ENCODE assay signal across 28 cellular contexts in the genomic region with DNA sequence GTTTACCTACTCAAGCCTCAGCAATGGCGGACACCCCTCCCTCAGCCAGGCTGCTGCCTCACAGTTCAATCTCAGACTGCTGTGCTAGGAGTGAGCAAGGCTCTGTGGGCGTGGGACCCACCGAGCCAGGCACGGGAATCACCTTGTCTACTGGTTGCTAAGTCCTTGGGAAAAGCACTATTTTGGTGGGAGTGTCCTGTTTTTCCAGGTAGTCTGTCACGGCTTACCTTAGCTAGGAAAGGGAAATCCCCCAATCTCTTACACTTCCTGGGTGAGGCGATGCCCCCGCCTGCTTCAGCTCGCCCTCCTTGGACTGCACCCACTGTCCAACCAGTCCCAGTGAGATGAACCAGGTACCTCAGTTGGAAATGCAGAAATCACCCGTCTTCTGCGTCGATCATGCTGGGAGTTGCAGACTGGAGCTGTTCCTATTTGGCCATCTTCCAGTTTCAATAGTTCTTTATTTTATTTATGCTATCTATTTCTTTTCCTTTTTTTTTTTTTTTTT. TPM values are rescaled to one million over a fixed set of nuclear protein-coding genes. Genes with fewer than 3 reads are reported as not detected.
"Had no signal": no experiment of that assay in that cellular context is flagged by ENCODE, and none has a peak within 500 bp of the region (broad histone marks: within the 10 kb centered on the region; RNA-seq: fewer than 3 reads in every experiment).

TSS of gene HYAL4 (plus strand) at position 458 of the 508 bp plus-strand sequence. CDS start 23,105 bp downstream, outside the sequence.

- H3K9me3 ChIP-seq: neutrophil, pancreas, stomach, upper lobe of right lung had no signal

- ATAC-seq: activated CD8-positive, alpha-beta T cell treated with anti-CD3 and anti-CD28 coated beads, Interleukin-2, amount 10 ng/mL, durations not matched to agents 7 days and 5 days; activated naive CD8-positive, alpha-beta T cell treated with anti-CD3 and anti-CD28 coated beads, Interleukin-2, amount 50 U/mL, for 24 hours; natural killer cell; pancreas; sciatic nerve; stimulated activated effector memory CD8-positive, alpha-beta T cell treated with anti-CD3 and anti-CD28 coated beads, Interleukin-12 subunit alpha, Interleukin-12 subunit beta, amount 100 ng/mL, for 72 hours; upper lobe of right lung had no signal

- H3K27ac ChIP-seq: neutrophil, pancreas, stomach, upper lobe of right lung had no signal

- H3K36me3 ChIP-seq: neutrophil, pancreas, stomach, upper lobe of right lung had no signal

- DNase-seq: activated CD4-positive, alpha-beta T cell treated with anti-CD3 and anti-CD28 coated beads, Interleukin-2, amount 10 ng/mL, durations not matched to agents 7 days and 5 days; activated CD8-positive, alpha-beta T cell treated with anti-CD3 and anti-CD28 coated beads, Interleukin-2, amount 10 ng/mL, durations not matched to agents 7 days and 5 days; activated effector memory CD4-positive, alpha-beta T cell treated with Interleukin-2 at 50 U/mL for 16 hours; activated naive CD4-positive, alpha-beta T cell treated with anti-CD3 and anti-CD28 coated beads, Interleukin-2, amount 10 ng/mL, durations not matched to agents 7 days and 5 days; activated naive CD8-positive, alpha-beta T cell treated with anti-CD3 and anti-CD28 coated beads, Interleukin-2, amount 50 U/mL, for 24 hours; activated T-cell treated with anti-CD3 and anti-CD28 coated beads, Interleukin-2, amount 50 U/mL, for 48 hours; aorta; effector CD8-positive, alpha-beta T cell; foreskin melanocyte; head of caudate nucleus; mesenchymal stem cell; natural killer cell; pancreas; stimulated activated CD4-positive, alpha-beta T cell treated with anti-CD3 and anti-CD28 coated beads, Interleukin-4, amount 100 ng/mL, for 24 hours; stomach; T1000; upper lobe of right lung had no signal

- H3K4me3 ChIP-seq: pancreas, stomach, upper lobe of right lung had no signal

- H3K27me3 ChIP-seq: neutrophil, pancreas, stomach, upper lobe of right lung had no signal

- FAIRE-seq: endothelial cell of umbilical vein, pancreas had no signal

- H3K4me1 ChIP-seq: pancreas, upper lobe of right lung had no signal

RNA-seq across cellular contexts. Expression of gene HYAL4, which starts in this region (rescaled TPM):
- total RNA-seq: activated CD8-positive, alpha-beta T cell treated with anti-CD3 and anti-CD28 coated beads, Interleukin-2, amount 10 ng/mL, durations not matched to agents 7 days and 5 days; aorta; cerebellum; endothelial cell of umbilical vein; fibroblast of lung; kidney epithelial cell; liver; mucosa of gallbladder; natural killer cell; pancreas; sciatic nerve; stomach; T-helper 1 cell treated with Interleukin-12 subunit alpha and Interleukin-12 subunit beta and Interleukin-4 antibody, amounts not matched to agents 30 ng/mL and 1 ng/mL, for 36 hours; temporal lobe; upper lobe of right lung had no signal
- polyA plus RNA-seq: aorta, endothelial cell of umbilical vein, fibroblast of lung, liver, pancreas had no signal
